ENCODE assay signal across 27 cellular contexts in the genomic region with DNA sequence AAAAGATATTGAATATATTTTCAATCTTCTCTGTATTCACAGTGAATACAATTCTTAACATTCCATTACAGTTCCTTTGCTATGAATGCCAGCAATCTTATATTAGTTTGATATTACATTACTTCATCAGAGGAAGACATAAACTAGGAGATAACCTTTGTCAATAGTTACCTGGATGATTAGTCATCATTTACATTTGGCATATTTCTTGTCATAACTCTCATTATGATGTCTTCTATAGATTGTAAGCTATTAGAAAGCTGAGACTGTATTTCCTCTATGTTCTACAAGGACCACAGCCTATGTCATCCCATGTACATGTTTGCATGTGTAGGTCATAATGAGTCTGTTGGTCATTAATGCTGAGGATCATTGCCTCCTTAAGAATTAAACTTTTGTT. TPM values are rescaled to one million over a fixed set of nuclear protein-coding genes. Genes with fewer than 3 reads are reported as not detected.
DNase-seq lines count a peak whose midpoint lies in the region; ATAC-seq, FAIRE-seq and TF ChIP-seq lines count a peak whose summit lies in the region.
"Had no signal": no experiment of that assay in that cellular context is flagged by ENCODE, and none has a peak within 500 bp of the region (broad histone marks: within the 10 kb centered on the region; RNA-seq: fewer than 3 reads in every experiment).

No MANE protein-coding gene starts in this region.

- POLR2A ChIA-PET in HepG2 (lab: Yijun Ruan, JAX) (no interaction called here), PC-9 (lab: Charles Lee; ENCODE audit: unreplicated experiment) (no interaction called here), A673 (lab: Charles Lee; ENCODE audit: low non-redundant PET) (no interaction called here)

- H3K27ac ChIP-seq in HepG2 (ENCODE audit: extremely low read length, insufficient read depth, low read length) (no peak overlapping the region), right lobe of liver (no peak overlapping the region), PC-9 (no peak overlapping the region), A673 (ENCODE audit: low read depth, low read length, poor library complexity, severe bottlenecking) (no peak overlapping the region)
- H3K27ac ChIP-seq: 22Rv1, A549, BLaER1 had no signal

- no peaks in the 10 kb centered on the region for H3K36me3 ChIP-seq in HepG2 (replicated peaks in 1 of 2; ENCODE audit: control insufficient read depth in 1 of 2, insufficient read depth in 2 of 2, low read length in 2 of 2)
- H3K36me3 ChIP-seq in right lobe of liver = no peaks in the 10 kb centered on the region
- H3K36me3 ChIP-seq in PC-9 (ENCODE audit: low read depth) = no peaks in the 10 kb centered on the region
- no peaks in the 10 kb centered on the region for H3K36me3 ChIP-seq in bronchial epithelial cell (ENCODE audit: control insufficient read depth, insufficient read depth, low read length)
- no peaks in the 10 kb centered on the region for H3K36me3 ChIP-seq in A673 (ENCODE audit: insufficient read depth, low read length, poor library complexity, severe bottlenecking)
- H3K36me3 ChIP-seq: BE2C, BLaER1 had no signal

- H3K4me1 ChIP-seq in HepG2 (ENCODE audit: insufficient read depth, low read length) (peaks cover 15% of the 10 kb centered on the region), right lobe of liver (no peaks in the 10 kb centered on the region), PC-9 (replicated peaks; ENCODE audit: insufficient read depth) (peaks cover 24% of the 10 kb centered on the region), A673 (ENCODE audit: insufficient read depth, low read length, poor library complexity, severe bottlenecking) (peaks cover 32% of the 10 kb centered on the region)
- H3K4me1 ChIP-seq: BE2C, BLaER1 had no signal

- BruUV-seq in HepG2 (replicated peaks; lab: Mats Ljungman, UMichigan) (no TSS peak), PC-9 (replicated peaks; lab: Mats Ljungman, UMichigan) (no TSS peak), A673 (replicated peaks; lab: Mats Ljungman, UMichigan) (no TSS peak)

- CTCF ChIA-PET in HepG2 (lab: Yijun Ruan, JAX; ENCODE audit: low intra/inter-chr PET ratio, low total read pairs) (no interaction called here), PC-9 (lab: Charles Lee) (no interaction called here), A673 (lab: Charles Lee) (no interaction called here)

- FAIRE-seq in HepG2 (lab: Jason Lieb, UNC) = no peak
- no peak for FAIRE-seq in bronchial epithelial cell (lab: Jason Lieb, UNC)
- FAIRE-seq: A549, G401.6, GM12891, GM19239 had no signal

- no peaks in the 10 kb centered on the region; the same call in 1 of the 2 replicates for H3F3A ChIP-seq in PC-9 (ENCODE audit: insufficient read depth, low read depth)

- H3K79me2 ChIP-seq in HepG2 (ENCODE audit: insufficient read depth, low read length) = no peaks in the 10 kb centered on the region
- no peaks in the 10 kb centered on the region; the same call in 1 of the 2 replicates for H3K79me2 ChIP-seq in PC-9 (ENCODE audit: low read depth)

- H3K9me3 ChIP-seq in HepG2 (ENCODE audit: low read length) (no peaks in the 10 kb centered on the region), right lobe of liver (no peaks in the 10 kb centered on the region), PC-9 (ENCODE audit: insufficient read depth, low read depth) (0 out of 2 replicates have a peak, but pooled peaks cover 5% of the 10 kb centered on the region), A673 (ENCODE audit: low read depth, low read length, poor library complexity, severe bottlenecking) (no peaks in the 10 kb centered on the region)
- H3K9me3 ChIP-seq: A549, BE2C, BLaER1 had no signal

- intact Hi-C loops in HepG2 (cut with micrococcal nuclease; ENCODE audit: unreplicated experiment) = loop anchor here (10.0 kb wide), 1 partner anchor 673 kb away; no protein-coding TSS in a partner anchor
- intact Hi-C loops in right lobe of liver (cut with DNase I) = no loop called here
- intact Hi-C loops in PC-9 (cut with micrococcal nuclease; ENCODE audit: unreplicated experiment) = no loop called here
- intact Hi-C loops in cardiac septum (cut with DNase I) = loop anchor here (10.0 kb wide), 1 partner anchor 197 kb away; no protein-coding TSS in a partner anchor
- intact Hi-C loops in A673 (cut with micrococcal nuclease; ENCODE audit: unreplicated experiment) = no loop called here

- H2AFZ ChIP-seq in HepG2 (ENCODE audit: low read length) (no peak overlapping the region), PC-9 (no peak overlapping the region)

- TF ChIP-seq EP300 in HepG2 (IDR thresholded peaks at IDR 0.05; ENCODE audit: low read depth in 2 of 2, low read length in 2 of 2) (no peak), HepG2 (CRISPR knock-in tag; IDR thresholded peaks at IDR 0.05; ENCODE audit: borderline replicate concordance) (no peak)

- in situ Hi-C loops in HepG2 (cut with HindIII; ENCODE audit: extremely low pct_ligation_motif_present, low pct_unique_long_range_greater_than_20kb) = no loop called here

- no peak overlapping the region for H3K4me2 ChIP-seq in HepG2 (ENCODE audit: low read depth, low read length)
- peak overlapping the region; percentile 20 for H3K4me2 ChIP-seq in PC-9
- H3K4me2 ChIP-seq: A549, BLaER1 had no signal

- H3K9ac ChIP-seq in HepG2 (ENCODE audit: insufficient read depth, low read depth, low read length) = no peak overlapping the region
- H3K9ac ChIP-seq: BLaER1 had no signal

- ATAC-seq in HepG2 (no peak), right lobe of liver (no peak)
- ATAC-seq: A549 had no signal

- H4K20me1 ChIP-seq in HepG2 (ENCODE audit: insufficient read depth, low read length) = no peaks in the 10 kb centered on the region
- H4K20me1 ChIP-seq in PC-9 (ENCODE audit: insufficient read depth) = no peaks in the 10 kb centered on the region
- H4K20me1 ChIP-seq: BLaER1 had no signal

- H3K27me3 ChIP-seq in HepG2 (ENCODE audit: control insufficient read depth in 1 of 2, insufficient read depth in 2 of 2, low read length in 2 of 2) (peaks cover 0 to 4% of the 10 kb centered on the region in 2 experiments; a peak in 1 of 5 replicates), right lobe of liver (no peaks in the 10 kb centered on the region), PC-9 (ENCODE audit: insufficient read depth, low read depth) (no peaks in the 10 kb centered on the region), bronchial epithelial cell (ENCODE audit: control insufficient read depth, insufficient read depth, low read length) (no peaks in the 10 kb centered on the region), A673 (replicated peaks; ENCODE audit: insufficient read depth, low read depth, low read length, poor library complexity) (no peaks in the 10 kb centered on the region)
- H3K27me3 ChIP-seq: BE2C, BLaER1 had no signal

- no peaks in the 10 kb centered on the region for H3K9me2 ChIP-seq in PC-9 (ENCODE audit: insufficient read depth)

- H3K4me3 ChIP-seq in HepG2 (replicated peaks in 1 of 3; ENCODE audit: insufficient read depth in 1 of 3, low read depth in 2 of 3, low read length in 3 of 3) (no peak overlapping the region), right lobe of liver (no peak overlapping the region), PC-9 (no peak overlapping the region), bronchial epithelial cell (ENCODE audit: low read depth, low read length) (no peak overlapping the region), A673 (ENCODE audit: low read depth, low read length, poor library complexity, severe bottlenecking) (no peak overlapping the region)
- H3K4me3 ChIP-seq: A549, BLaER1 had no signal

- no peak for TF ChIP-seq RAD21 in HepG2 (CRISPR knock-in tag; IDR thresholded peaks at IDR 0.05)

- DNase-seq in HepG2 (ENCODE audit: low spot score) = no peak
- DNase-seq in right lobe of liver = no peak
- DNase-seq in PC-9 = peak in 1 of 2 experiments; percentile 73
- DNase-seq in bronchial epithelial cell (ENCODE audit: low read depth) = peak; percentile 57
- DNase-seq in cardiac septum (ENCODE audit: low spot score) = no peak
- no peak for DNase-seq in A673 (ENCODE audit: low spot score)
- DNase-seq: ACHN; BE2C; C1 segment of cervical spinal cord; CD4-positive, alpha-beta memory T cell; CD4-positive, CD25-positive, alpha-beta regulatory T cell; CD8-positive, alpha-beta memory T cell; COR-L47; DMS 273 treated with DMSO at 0.1 percent for 48 hours; DMS153; DMS53; DMS79; DND-41; EL; GF-D8 had no signal

- TF ChIP-seq CTCF in HepG2 (CRISPR knock-in tag; IDR thresholded peaks at IDR 0.05) (no peak), right lobe of liver (IDR thresholded peaks at IDR 0.05) (no peak), PC-9 (conservative IDR thresholded peaks at IDR 0.05) (no peak), bronchial epithelial cell (IDR thresholded peaks at IDR 0.05; ENCODE audit: insufficient read depth, low read length, severe bottlenecking) (no peak), A673 (conservative IDR thresholded peaks at IDR 0.05; ENCODE audit: low read depth, low read length) (no peak)

- TF ChIP-seq POLR2A in HepG2 (IDR thresholded peaks at IDR 0.05; ENCODE audit: insufficient read depth in 1 of 2, low read depth in 2 of 2, low read length in 2 of 2) (no peak), right lobe of liver (IDR thresholded peaks at IDR 0.05) (no peak)

RNA-seq across cellular contexts. Expression of gene PTPRK, which starts 7.8 kb away (rescaled TPM):
- total RNA-seq in HepG2 (2016; rRNA removed; fragmentation: Illumina TruSeq; extraction: Trizol) (52.4 and 98.3 TPM in 2 replicates), right lobe of liver (10 to 100 TPM; 27.7 to 54.5 (median 35.7) TPM), PC-9 (2021) (82.5 and 89.3 TPM in 2 replicates), bronchial epithelial cell (48.4 and 75.1 TPM in 2 replicates), cardiac septum (51.4 TPM), A673 (2021) (77.3 and 97.5 TPM in 2 replicates)
- total RNA-seq in HepG2 (2016; cell fraction: cytosol; rRNA removed; fragmentation: Illumina TruSeq; extraction: Trizol; ENCODE audit: low read depth) = 29.7 and 32.9 TPM in 2 replicates
- 47.0 and 86.4 TPM in 2 replicates for total RNA-seq in HepG2 (2016; cell fraction: insoluble cytoplasmic fraction; rRNA removed; fragmentation: Illumina TruSeq; extraction: Trizol)
- total RNA-seq in HepG2 (2016; cell fraction: membrane; rRNA removed; fragmentation: Illumina TruSeq; extraction: Trizol) = 36.9 and 39.5 TPM in 2 replicates
- total RNA-seq in HepG2 (2016; cell fraction: nucleus; rRNA removed; fragmentation: Illumina TruSeq; extraction: Trizol) = 243 and 259 TPM in 2 replicates
- polyA plus RNA-seq in HepG2 (2011; rRNA removed) = 40.0 and 43.6 TPM in 2 replicates
- polyA plus RNA-seq in HepG2 (2011; cell fraction: cytosol; rRNA removed) = 26.4 and 36.1 TPM in 2 replicates
- 57.3 and 62.4 TPM in 2 replicates for polyA plus RNA-seq in HepG2 (2011; cell fraction: nucleus; rRNA removed)
- polyA plus RNA-seq in HepG2 (2012) = 74.2 and 81.5 TPM in 2 replicates
- polyA plus RNA-seq in HepG2 (2016; cell fraction: cytosol; fragmentation: Illumina TruSeq; extraction: Trizol; ENCODE audit: low read depth) = 14.1 and 16.7 TPM in 2 replicates
- polyA plus RNA-seq in HepG2 (2016; cell fraction: insoluble cytoplasmic fraction; fragmentation: Illumina TruSeq; extraction: Trizol; ENCODE audit: low read depth) = 36.4 and 38.2 TPM in 2 replicates
- polyA plus RNA-seq in HepG2 (2016; cell fraction: membrane; fragmentation: Illumina TruSeq; extraction: Trizol; ENCODE audit: low read depth) = 17.6 and 19.0 TPM in 2 replicates
- polyA plus RNA-seq in HepG2 (2016; cell fraction: nucleus; fragmentation: Illumina TruSeq; extraction: Trizol; ENCODE audit: insufficient read depth, low read depth) = 68.4 and 81.3 TPM in 2 replicates
- 19.5 and 154 TPM in 2 replicates for polyA minus RNA-seq in HepG2 (2011; rRNA and poly(A)+ RNA removed; ENCODE audit: low replicate concordance)
- polyA minus RNA-seq in HepG2 (2011; cell fraction: cytosol; rRNA and poly(A)+ RNA removed) = 69.6 and 97.5 TPM in 2 replicates
- 726 and 816 TPM in 2 replicates for polyA minus RNA-seq in HepG2 (2011; cell fraction: nucleus; rRNA and poly(A)+ RNA removed)
- polyA plus RNA-seq: CD14-positive monocyte had no signal

Comparison
In these comparisons a context has a peak if more than half of its experiments do, and no peak if none do; other contexts are left out.
1. intact Hi-C loops: an anchor here in HepG2 (10.0 kb wide) and cardiac septum (10.0 kb wide); none called in right lobe of liver, PC-9 and A673.